ENCODE assay signal across 20 cellular contexts in the genomic region with DNA sequence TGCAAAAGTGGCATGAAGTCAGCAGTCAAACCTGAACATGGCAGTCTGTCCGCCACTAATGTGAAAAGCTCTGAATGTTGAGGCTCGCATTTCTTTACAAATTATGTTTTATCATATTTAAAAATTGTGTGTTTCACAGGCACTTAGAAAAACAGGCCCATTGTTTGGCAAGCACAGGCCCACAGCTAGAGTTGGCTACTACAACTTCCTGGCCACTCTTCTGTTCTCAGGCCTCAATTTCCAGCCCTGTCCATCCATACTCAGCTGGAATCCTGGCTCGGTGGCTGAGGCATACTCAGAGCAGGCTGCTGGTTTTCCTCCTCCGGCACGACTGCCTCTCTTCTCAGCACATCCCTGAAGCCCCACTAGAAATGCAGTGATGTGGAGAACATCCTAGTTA. TPM values are rescaled to one million over a fixed set of nuclear protein-coding genes. Genes with fewer than 3 reads are reported as not detected.
A peak's percentile ranks its signal among the peaks of the same experiment; 100 is the strongest.
DNase-seq lines count a peak whose midpoint lies in the region; ATAC-seq and FAIRE-seq lines count a peak whose summit lies in the region.
"Had no signal": no experiment of that assay in that cellular context is flagged by ENCODE, and none has a peak within 500 bp of the region (broad histone marks: within the 10 kb centered on the region; RNA-seq: fewer than 3 reads in every experiment).

No MANE protein-coding gene starts in this region.

- POLR2A ChIA-PET in activated CD4-positive, alpha-beta T cell treated with anti-CD3 and anti-CD28 coated beads, Interleukin-2, amount 10 ng/mL, durations not matched to agents 7 days and 5 days (lab: Charles Lee) = no interaction called here

- H4K8ac ChIP-seq in mesenchymal stem cell (ENCODE audit: low read length) = no peak overlapping the region

- H3K9me3 Mint-ChIP-seq in activated CD4-positive, alpha-beta T cell treated with anti-CD3 and anti-CD28 coated beads, Interleukin-2, amount 10 ng/mL, durations not matched to agents 7 days and 5 days = peaks cover 2% of the 10 kb centered on the region
- H3K9me3 Mint-ChIP-seq: GM23338 had no signal

- no peaks in the 10 kb centered on the region for H3K27me3 ChIP-seq in BLaER1 treated with 17β-estradiol and CSF1 and Interleukin-3, amounts not matched to agents 10 nM and 100 nM
- H3K27me3 ChIP-seq in mesenchymal stem cell (ENCODE audit: control insufficient read depth in 1 of 2, insufficient read depth in 1 of 2, low read length in 2 of 2) (no peaks in the 10 kb centered on the region), small intestine (ENCODE audit: control insufficient read depth in 2 of 2, insufficient read depth in 2 of 2, low read length in 2 of 2) (no peaks in the 10 kb centered on the region)
- H3K27me3 ChIP-seq: MG63 had no signal

- FAIRE-seq in small intestine (lab: Jason Lieb, UNC) = no peak

- H3K9me3 ChIP-seq in BLaER1 treated with 17β-estradiol and CSF1 and Interleukin-3, amounts not matched to agents 10 nM and 100 nM (replicated peaks in 1 of 11) = peaks cover 0 to 3% (median 0%) of the 10 kb centered on the region in 11 experiments; a peak in 3 of 22 replicates
- H3K9me3 ChIP-seq in T-helper 17 cell (ENCODE audit: control insufficient read depth, low read length, poor library complexity, severe bottlenecking) (no peaks in the 10 kb centered on the region), mesenchymal stem cell (ENCODE audit: control insufficient read depth, low read length) (no peaks in the 10 kb centered on the region), small intestine (ENCODE audit: control insufficient read depth, low read depth) (no peaks in the 10 kb centered on the region)

- no peaks in the 10 kb centered on the region for H3K36me3 ChIP-seq in BLaER1 treated with 17β-estradiol and CSF1 and Interleukin-3, amounts not matched to agents 10 nM and 100 nM
- H3K36me3 ChIP-seq in mesenchymal stem cell (ENCODE audit: control insufficient read depth in 1 of 2, insufficient read depth in 2 of 2, low read depth in 1 of 2, low read length in 2 of 2) = no peaks in the 10 kb centered on the region
- no peaks in the 10 kb centered on the region for H3K36me3 ChIP-seq in small intestine (ENCODE audit: control insufficient read depth in 2 of 2, insufficient read depth in 2 of 2, low read length in 2 of 2)
- H3K36me3 ChIP-seq: MG63 had no signal

- H4K91ac ChIP-seq in mesenchymal stem cell (ENCODE audit: low read length) = no peak overlapping the region

- peaks cover 52% of the 10 kb centered on the region for H3K4me1 Mint-ChIP-seq in activated CD4-positive, alpha-beta T cell treated with anti-CD3 and anti-CD28 coated beads, Interleukin-2, amount 10 ng/mL, durations not matched to agents 7 days and 5 days
- H3K4me1 Mint-ChIP-seq in T-helper 17 cell = peaks cover 63% of the 10 kb centered on the region

- no peak overlapping the region for H3K14ac ChIP-seq in mesenchymal stem cell (ENCODE audit: low read length in 2 of 2)

- H3K27ac Mint-ChIP-seq in activated CD4-positive, alpha-beta T cell treated with anti-CD3 and anti-CD28 coated beads, Interleukin-2, amount 10 ng/mL, durations not matched to agents 7 days and 5 days = peak overlapping the region; percentile 38
- H3K27ac Mint-ChIP-seq in T-helper 17 cell = peak overlapping the region; percentile 93
- H3K27ac Mint-ChIP-seq: GM23338 had no signal

- no peak overlapping the region for H2AFZ ChIP-seq in mesenchymal stem cell (ENCODE audit: low read depth, low read length)

- peak overlapping the region in 1 of 2 experiments; percentile 64 for H2BK12ac ChIP-seq in mesenchymal stem cell (ENCODE audit: low read length in 2 of 2)

- no peak for ATAC-seq in T-helper 17 cell
- no peak for ATAC-seq in HG02623 (IDR thresholded peaks at IDR 0.05; ENCODE audit: unreplicated experiment)
- ATAC-seq: GM23338, Panc1, Right ventricle myocardium inferior had no signal

- H3K4me1 ChIP-seq in BLaER1 treated with 17β-estradiol and CSF1 and Interleukin-3, amounts not matched to agents 10 nM and 100 nM = peaks cover 9 to 95% (median 32%) of the 10 kb centered on the region in 10 experiments; a peak in 18 of 20 replicates
- H3K4me1 ChIP-seq in mesenchymal stem cell (ENCODE audit: control insufficient read depth, insufficient read depth, low read depth, low read length) (peaks cover 1% of the 10 kb centered on the region), small intestine (ENCODE audit: control insufficient read depth in 2 of 2, insufficient read depth in 1 of 2, low read depth in 1 of 2, low read length in 1 of 2) (peaks cover 2 to 12% of the 10 kb centered on the region in 2 donors)

- no peaks in the 10 kb centered on the region for H3K79me1 ChIP-seq in mesenchymal stem cell (replicated peaks; ENCODE audit: low read length, poor library complexity, severe bottlenecking)

- WGBS in mesenchymal stem cell = 87% methylated on average over 3 of the region's 5 CpGs
- 94 to 98% (median 96%) methylated on average over 5 of the region's 5 CpGs for WGBS in small intestine, 3 donors

- H3K18ac ChIP-seq in mesenchymal stem cell (ENCODE audit: low read depth in 1 of 2, low read length in 2 of 2) = no peak overlapping the region

- no peak overlapping the region for H2AK5ac ChIP-seq in mesenchymal stem cell (ENCODE audit: low read length, severe bottlenecking)

- H3K9ac ChIP-seq in BLaER1 treated with 17β-estradiol and CSF1 and Interleukin-3, amounts not matched to agents 10 nM and 100 nM = peak overlapping the region in 3 of 11 experiments; percentile 42 to 84 (median 84); a peak in 5 of 22 replicates
- H3K9ac ChIP-seq in mesenchymal stem cell (ENCODE audit: low read length) = no peak overlapping the region
- H3K9ac ChIP-seq: KMS-11 had no signal

- H2BK15ac ChIP-seq in mesenchymal stem cell (ENCODE audit: low read depth, poor library complexity, severe bottlenecking) = no peak overlapping the region

- no peak overlapping the region for H3K4me3 Mint-ChIP-seq in activated CD4-positive, alpha-beta T cell treated with anti-CD3 and anti-CD28 coated beads, Interleukin-2, amount 10 ng/mL, durations not matched to agents 7 days and 5 days
- H3K4me3 Mint-ChIP-seq in T-helper 17 cell = peak overlapping the region; percentile 44
- H3K4me3 Mint-ChIP-seq: CD14-positive monocyte, GM23338 had no signal

- no peak overlapping the region for H3K23ac ChIP-seq in mesenchymal stem cell (ENCODE audit: low read length in 2 of 2)

- H3K27ac ChIP-seq in BLaER1 treated with 17β-estradiol and CSF1 and Interleukin-3, amounts not matched to agents 10 nM and 100 nM = peak overlapping the region in 7 of 11 experiments; percentile 8 to 91 (median 79); a peak in 9 of 22 replicates
- no peak overlapping the region for H3K27ac ChIP-seq in mesenchymal stem cell (ENCODE audit: low read length, poor library complexity, severe bottlenecking)
- H3K27ac ChIP-seq in small intestine (ENCODE audit: low read depth in 1 of 2, low read length in 1 of 2) = peak overlapping the region in 1 of 2 donors; percentile 43
- H3K27ac ChIP-seq: KMS-11 had no signal

- H2BK120ac ChIP-seq in mesenchymal stem cell (ENCODE audit: low read depth, low read length) = peak overlapping the region; percentile 35

- no peak overlapping the region for H2BK5ac ChIP-seq in mesenchymal stem cell (ENCODE audit: low read depth, low read length, poor library complexity, severe bottlenecking)

- H3K4ac ChIP-seq in mesenchymal stem cell (ENCODE audit: low read depth in 1 of 2, low read length in 2 of 2) = peak overlapping the region in 1 of 2 experiments; percentile 50

- CTCF ChIA-PET in activated CD4-positive, alpha-beta T cell treated with anti-CD3 and anti-CD28 coated beads, Interleukin-2, amount 10 ng/mL, durations not matched to agents 7 days and 5 days (lab: Charles Lee) = no interaction called here

- peaks cover 3% of the 10 kb centered on the region for H3K36me3 Mint-ChIP-seq in activated CD4-positive, alpha-beta T cell treated with anti-CD3 and anti-CD28 coated beads, Interleukin-2, amount 10 ng/mL, durations not matched to agents 7 days and 5 days (ENCODE audit: low read depth)
- no peaks in the 10 kb centered on the region for H3K36me3 Mint-ChIP-seq in T-helper 17 cell (ENCODE audit: low read depth)
- H3K36me3 Mint-ChIP-seq: CD14-positive monocyte had no signal

- H3K27me3 Mint-ChIP-seq in activated CD4-positive, alpha-beta T cell treated with anti-CD3 and anti-CD28 coated beads, Interleukin-2, amount 10 ng/mL, durations not matched to agents 7 days and 5 days = no peaks in the 10 kb centered on the region
- no peaks in the 10 kb centered on the region for H3K27me3 Mint-ChIP-seq in T-helper 17 cell

- no peak overlapping the region for H3K4me3 ChIP-seq in BLaER1 treated with 17β-estradiol and CSF1 and Interleukin-3, amounts not matched to agents 10 nM and 100 nM
- H3K4me3 ChIP-seq in mesenchymal stem cell (ENCODE audit: insufficient read depth in 1 of 2, low read depth in 1 of 2, low read length in 2 of 2) = no peak overlapping the region
- H3K4me3 ChIP-seq in small intestine (ENCODE audit: low read depth in 1 of 2, low read length in 2 of 2) = no peak overlapping the region
- H3K4me3 ChIP-seq: GM23338, MG63 had no signal

- DNase-seq in activated CD4-positive, alpha-beta T cell treated with anti-CD3 and anti-CD28 coated beads, Interleukin-2, amount 10 ng/mL, durations not matched to agents 7 days and 5 days = no peak
- no peak for DNase-seq in activated CD4-positive, alpha-beta T cell treated with anti-CD3 and anti-CD28 coated beads, Interleukin-2, amount 50 U/mL, for 4 hours
- no peak for DNase-seq in T-helper 17 cell
- no peak for DNase-seq in mesenchymal stem cell
- no peak for DNase-seq in NCI-H2196 (lab: John Stamatoyannopoulos, UW; ENCODE audit: unreplicated experiment)
- no peak for DNase-seq in small intestine
- DNase-seq: MG63, NCI-H1092 treated with DMSO at 0.1 percent for 48 hours, NCI-H1694, NCI-H2107, NCI-H446, NCI-H748 treated with DMSO at 0.1 percent for 48 hours had no signal

- H3K4me2 ChIP-seq in BLaER1 treated with 17β-estradiol and CSF1 and Interleukin-3, amounts not matched to agents 10 nM and 100 nM = peak overlapping the region in 3 of 11 experiments; percentile 80 to 91 (median 84); a peak in 6 of 22 replicates
- H3K4me2 ChIP-seq in mesenchymal stem cell (ENCODE audit: low read length, poor library complexity, severe bottlenecking) = no peak overlapping the region
- H3K4me2 ChIP-seq: GM23338, KMS-11 had no signal

- no peaks in the 10 kb centered on the region for H4K20me1 ChIP-seq in BLaER1 treated with 17β-estradiol and CSF1 and Interleukin-3, amounts not matched to agents 10 nM and 100 nM

RNA-seq across cellular contexts. Expression of a gene that starts 44.3 kb away (rescaled TPM):
- total RNA-seq in activated CD4-positive, alpha-beta T cell treated with anti-CD3 and anti-CD28 coated beads, Interleukin-2, amount 10 ng/mL, durations not matched to agents 7 days and 5 days = not detected
- 1 to 10 TPM; 1.3 to 1.6 TPM for total RNA-seq in T-helper 17 cell
- not detected for polyA plus RNA-seq in mesenchymal stem cell (2013, experiment 1 of 2)
- polyA plus RNA-seq in mesenchymal stem cell (2013, experiment 2 of 2) = not detected
- 1 to 10 TPM in 2 of 3 donors, not detected in 1; 1.4 to 3.7 TPM for polyA plus RNA-seq in small intestine
- total RNA-seq: A172 had no signal
- polyA plus RNA-seq: CD14-positive monocyte, GM23338 had no signal

RNA-seq across cellular contexts. Expression of a gene that starts 54.0 kb away (rescaled TPM):
- not detected for total RNA-seq in activated CD4-positive, alpha-beta T cell treated with anti-CD3 and anti-CD28 coated beads, Interleukin-2, amount 10 ng/mL, durations not matched to agents 7 days and 5 days
- under 1 TPM; 0.60 to 0.65 TPM for total RNA-seq in T-helper 17 cell
- not detected for polyA plus RNA-seq in mesenchymal stem cell (2013, experiment 1 of 2)
- not detected for polyA plus RNA-seq in mesenchymal stem cell (2013, experiment 2 of 2)
- 1 to 10 TPM in 1 of 3 donors, not detected in 2; 2.3 TPM for polyA plus RNA-seq in small intestine
- total RNA-seq: Right ventricle myocardium inferior had no signal
- polyA plus RNA-seq: CD14-positive monocyte, GM23338 had no signal
